Comparison of ENCODE assay signal across 13 cellular contexts in the genomic region with DNA sequence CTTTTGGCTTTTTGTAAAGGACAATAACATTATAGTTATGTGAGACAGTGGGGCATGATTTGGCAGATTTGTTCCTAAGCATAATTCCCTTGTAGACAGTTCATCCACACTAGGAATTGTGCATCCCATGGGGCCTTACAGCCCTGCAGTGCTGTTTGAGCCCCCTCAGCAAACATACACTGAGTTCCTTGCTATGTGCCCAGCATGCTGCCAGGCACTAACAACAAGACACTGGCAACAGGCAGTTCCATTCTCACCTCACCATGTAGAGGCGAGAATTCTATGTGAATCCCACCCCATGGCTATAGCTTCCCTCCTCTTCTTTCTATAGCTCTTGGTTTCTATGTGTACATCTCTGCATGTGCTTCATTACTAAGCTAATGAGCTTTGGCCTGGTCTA. TPM values are rescaled to one million over a fixed set of nuclear protein-coding genes. Genes with fewer than 3 reads are reported as not detected.
A peak's percentile ranks its signal among the peaks of the same experiment; 100 is the strongest.
DNase-seq lines count a peak whose midpoint lies in the region; ATAC-seq and TF ChIP-seq lines count a peak whose summit lies in the region.
"Had no signal": no experiment of that assay in that cellular context is flagged by ENCODE, and none has a peak within 500 bp of the region (broad histone marks: within the 10 kb centered on the region; RNA-seq: fewer than 3 reads in every experiment).

No MANE protein-coding gene starts in this region.

- no peaks in the 10 kb centered on the region for H3K9me3 Mint-ChIP-seq in Calu3 (ENCODE audit: low read depth, unreplicated experiment)
- no peaks in the 10 kb centered on the region for H3K9me3 Mint-ChIP-seq in immature natural killer cell
- H3K9me3 Mint-ChIP-seq: CD14-positive monocyte had no signal

- TF ChIP-seq CTCF in 22Rv1 (IDR thresholded peaks at IDR 0.05) = no peak
- TF ChIP-seq CTCF in Calu3 (IDR thresholded peaks at IDR 0.05; ENCODE audit: unreplicated experiment) = no peak
- no peak for TF ChIP-seq CTCF in VCaP (conservative IDR thresholded peaks at IDR 0.05)

- peak overlapping the region; percentile 89 for H3K4me3 Mint-ChIP-seq in Calu3 (ENCODE audit: low read depth, unreplicated experiment)
- H3K4me3 Mint-ChIP-seq in immature natural killer cell = peak overlapping the region; percentile 53 to 78 (median 77)
- H3K4me3 Mint-ChIP-seq: CD14-positive monocyte had no signal

- H3K4me1 Mint-ChIP-seq in Calu3 (ENCODE audit: low read depth, unreplicated experiment) = peaks cover 23% of the 10 kb centered on the region
- H3K4me1 Mint-ChIP-seq in immature natural killer cell = peaks cover 28 to 32% of the 10 kb centered on the region in 2 donors

- H3K27ac ChIP-seq in 22Rv1 (peak overlapping the region; percentile 88), VCaP (peak overlapping the region; percentile 93; the same call in 1 of the 2 replicates)
- H3K27ac ChIP-seq: vagina had no signal

- BruUV-seq in Calu3 (replicated peaks; lab: Mats Ljungman, UMichigan) = no TSS peak

- intact Hi-C loops in Calu3 (cut with micrococcal nuclease; ENCODE audit: unreplicated experiment) = loop anchor here (10.0 kb wide), 1 partner anchor 233 kb away; a partner anchor contains a TSS

- H3K27ac Mint-ChIP-seq in Calu3 (ENCODE audit: unreplicated experiment) = no peak overlapping the region
- peak overlapping the region; percentile 67 to 88 (median 84) for H3K27ac Mint-ChIP-seq in immature natural killer cell

- ATAC-seq in GM21360 (IDR thresholded peaks at IDR 0.05; ENCODE audit: unreplicated experiment) (no peak), GM18907 (IDR thresholded peaks at IDR 0.05; ENCODE audit: unreplicated experiment) (no peak)

- CTCF ChIA-PET in Calu3 (lab: Charles Lee) = interaction anchor here (0.9 to 2.2 kb wide), 2 partner anchors 14 to 80 kb away, joined by 4 to 22 read pairs; no protein-coding TSS in a partner anchor

- no peaks in the 10 kb centered on the region for H3K27me3 Mint-ChIP-seq in Calu3 (ENCODE audit: unreplicated experiment)
- H3K27me3 Mint-ChIP-seq in immature natural killer cell (ENCODE audit: low read depth in 3 of 3) = peaks cover 0 to 6% (median 2%) of the 10 kb centered on the region in 3 donors

- H3K36me3 Mint-ChIP-seq in Calu3 (ENCODE audit: insufficient read depth, unreplicated experiment) = peaks cover 56% of the 10 kb centered on the region
- peaks cover 2 to 6% (median 5%) of the 10 kb centered on the region in 3 donors for H3K36me3 Mint-ChIP-seq in immature natural killer cell

- DNase-seq in Calu3 (no peak), immature natural killer cell (no peak), NCI-H446 treated with DMSO at 0.1 percent for 48 hours (lab: John Stamatoyannopoulos, UW) (no peak), AG08396 (ENCODE audit: low spot score) (no peak)
- DNase-seq: NCI-H2081 treated with DMSO at 0.1 percent for 48 hours, T-helper 9 cell had no signal

RNA-seq across cellular contexts. Expression of a gene that starts 1.9 kb away (rescaled TPM):
- 15.4 and 18.3 TPM in 2 replicates for total RNA-seq in Calu3 (2022)
- polyA plus RNA-seq in immature natural killer cell = 10 to 100 TPM; 17.5 to 20.6 (median 19.5) TPM

RNA-seq across cellular contexts. Expression of a gene that starts 6.4 kb away (rescaled TPM):
- 3.7 TPM in 2 replicates for total RNA-seq in Calu3 (2022)
- under 1 TPM in 1 of 3 donors, not detected in 2; 0.12 TPM for polyA plus RNA-seq in immature natural killer cell

RNA-seq across cellular contexts. Expression of a gene that starts 9.6 kb away (rescaled TPM):
- 152 and 173 TPM in 2 replicates for total RNA-seq in Calu3 (2022)
- 10 to 100 TPM; 62.9 to 80.7 (median 64.4) TPM for polyA plus RNA-seq in immature natural killer cell

RNA-seq across cellular contexts. Expression of a gene that starts 20.6 kb away (rescaled TPM):
- total RNA-seq in Calu3 (2022) = not detected in 2 replicates
- polyA plus RNA-seq in immature natural killer cell = under 1 TPM in 1 of 3 donors, not detected in 2; 0.10 TPM
- polyA plus RNA-seq: smooth muscle cell had no signal
